8 cellular contexts compared by ENCODE assay signal in the genomic region with DNA sequence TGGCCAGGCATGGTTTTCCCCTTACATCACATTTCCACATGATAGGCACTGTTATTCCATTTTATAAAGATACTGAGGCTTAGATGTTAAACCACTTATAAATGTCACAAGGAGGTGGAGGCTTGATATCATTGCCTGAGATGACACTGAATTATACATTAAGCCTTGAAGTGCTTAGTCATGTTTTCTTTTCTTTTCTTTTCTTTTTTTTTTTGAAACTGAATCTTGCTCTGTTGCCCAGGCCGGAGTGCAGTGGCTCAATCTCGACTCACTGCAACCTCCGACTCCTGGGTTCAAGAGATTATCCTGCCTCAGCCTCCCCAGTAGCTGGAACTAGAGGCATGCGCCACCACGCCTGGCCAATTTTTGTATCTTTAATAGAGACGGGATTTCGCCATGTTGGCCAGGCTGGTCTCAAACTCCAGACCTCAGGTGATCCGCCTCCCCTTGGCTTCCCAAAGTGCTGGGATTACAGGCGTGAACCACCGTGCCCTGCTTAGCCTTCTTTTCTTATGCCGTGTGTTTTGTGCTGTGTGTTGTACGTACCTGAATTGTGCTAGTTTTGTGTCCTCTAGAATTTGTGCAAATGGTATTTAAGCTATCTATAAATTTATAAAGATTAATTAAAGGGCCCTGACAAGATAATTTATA. TPM values are rescaled to one million over a fixed set of nuclear protein-coding genes. Genes with fewer than 3 reads are reported as not detected.
DNase-seq lines count a peak whose midpoint lies in the region; ATAC-seq and TF ChIP-seq lines count a peak whose summit lies in the region.

No MANE protein-coding gene starts in this region.

- DNase-seq in CD8-positive, alpha-beta memory T cell: no peak
- DNase-seq in endodermal cell (no peak), osteoblast (ENCODE audit: insufficient read length, low spot score, missing footprints) (no peak), GM19240 (ENCODE audit: insufficient read length, low spot score) (no peak)

- TF ChIP-seq CTCF in OCI-LY3 (IDR thresholded peaks at IDR 0.05; ENCODE audit: low read depth, low read length): no peak
- no peak for TF ChIP-seq CTCF in endodermal cell (conservative IDR thresholded peaks at IDR 0.05)
- TF ChIP-seq CTCF in osteoblast (IDR thresholded peaks at IDR 0.05; ENCODE audit: extremely low read depth, low read depth, low read length): no peak

- H3K27ac Mint-ChIP-seq in CD8-positive, alpha-beta memory T cell: peak overlapping the region; percentile 93 to 100 (median 99)
- peak overlapping the region; percentile 93 for H3K27ac Mint-ChIP-seq in endodermal cell

- H3K4me3 ChIP-seq in CD8-positive, alpha-beta memory T cell (ENCODE audit: low read length): peak overlapping the region; percentile 94
- H3K4me3 ChIP-seq in OCI-LY3 (ENCODE audit: low read length): peak overlapping the region; percentile 96
- peak overlapping the region; percentile 99 for H3K4me3 ChIP-seq in endodermal cell (ENCODE audit: low read length)
- peak overlapping the region; percentile 98 for H3K4me3 ChIP-seq in osteoblast (ENCODE audit: insufficient read depth, low read length)

- H3K79me2 ChIP-seq in OCI-LY3 (ENCODE audit: low read length): peaks cover 62% of the 10 kb centered on the region
- peaks cover 51% of the 10 kb centered on the region for H3K79me2 ChIP-seq in osteoblast (ENCODE audit: insufficient read depth, low read length)

- H3K36me3 Mint-ChIP-seq in CD8-positive, alpha-beta memory T cell: peaks cover 0 to 34% (median 5%) of the 10 kb centered on the region in 3 donors
- H3K36me3 Mint-ChIP-seq in endodermal cell (ENCODE audit: low read depth): peaks cover 23% of the 10 kb centered on the region

- H4K20me1 ChIP-seq in OCI-LY3 (ENCODE audit: insufficient read depth, low read length) (no peaks in the 10 kb centered on the region), osteoblast (ENCODE audit: insufficient read depth, low read length) (peaks cover 16% of the 10 kb centered on the region)

- H2AFZ ChIP-seq in OCI-LY3 (ENCODE audit: low read depth, low read length) (no peak overlapping the region), osteoblast (ENCODE audit: low read length) (peak overlapping the region; percentile 82)

- WGBS in endodermal cell (ENCODE audit: insufficient coverage in 1 of 2, insufficient read length in 1 of 2), 2 experiments: 95 to 98% methylated on average over 9 to 10 of the region's 12 CpGs

- H3K4me2 ChIP-seq in OCI-LY3 (ENCODE audit: low read length) (peak overlapping the region; percentile 81), osteoblast (ENCODE audit: insufficient read depth, low read length) (peak overlapping the region; percentile 98)

- H3K4me1 Mint-ChIP-seq in CD8-positive, alpha-beta memory T cell: peaks cover 27 to 40% (median 38%) of the 10 kb centered on the region in 3 donors
- peaks cover 7% of the 10 kb centered on the region for H3K4me1 Mint-ChIP-seq in endodermal cell

- no peaks in the 10 kb centered on the region for H3K27me3 ChIP-seq in CD8-positive, alpha-beta memory T cell (ENCODE audit: insufficient read depth, low read length, poor library complexity, severe bottlenecking)
- no peaks in the 10 kb centered on the region for H3K27me3 ChIP-seq in OCI-LY3 (ENCODE audit: low read depth, low read length)
- no peaks in the 10 kb centered on the region for H3K27me3 ChIP-seq in endodermal cell (ENCODE audit: control insufficient read depth, insufficient read depth, low read length, poor library complexity, severe bottlenecking)
- H3K27me3 ChIP-seq in osteoblast (ENCODE audit: insufficient read depth, low read length): no peaks in the 10 kb centered on the region

- H3K9me3 ChIP-seq in CD8-positive, alpha-beta memory T cell (ENCODE audit: low read length): no peaks in the 10 kb centered on the region
- H3K9me3 ChIP-seq in OCI-LY3 (ENCODE audit: insufficient read depth, low read length) (no peaks in the 10 kb centered on the region), endodermal cell (ENCODE audit: control insufficient read depth, low read length) (no peaks in the 10 kb centered on the region), osteoblast (ENCODE audit: low read depth, low read length) (no peaks in the 10 kb centered on the region)

- no peak for ATAC-seq in HG03460 (IDR thresholded peaks at IDR 0.05; ENCODE audit: unreplicated experiment)
- ATAC-seq in HG02973 (IDR thresholded peaks at IDR 0.05; ENCODE audit: unreplicated experiment): no peak
- no peak for ATAC-seq in GM18511 (IDR thresholded peaks at IDR 0.05; ENCODE audit: unreplicated experiment)

- POLR2A ChIA-PET in CD8-positive, alpha-beta memory T cell (lab: Charles Lee): no interaction called here

- peaks cover 0 to 3% of the 10 kb centered on the region in 2 donors for H3K27me3 Mint-ChIP-seq in CD8-positive, alpha-beta memory T cell
- H3K27me3 Mint-ChIP-seq in endodermal cell (ENCODE audit: insufficient read depth): no peaks in the 10 kb centered on the region

- H3K9ac ChIP-seq in OCI-LY3 (ENCODE audit: low read length): peak overlapping the region; percentile 92
- H3K9ac ChIP-seq in endodermal cell (ENCODE audit: extremely low read depth, low read length, poor library complexity, severe bottlenecking): peak overlapping the region; percentile 88

- CTCF ChIA-PET in CD8-positive, alpha-beta memory T cell (lab: Charles Lee): interaction anchor here (1.6 to 2.0 kb wide), 2 partner anchors 8 to 24 kb away, joined by 4 to 8 read pairs; no protein-coding TSS in a partner anchor

- peak overlapping the region; percentile 98 for H3K27ac ChIP-seq in CD8-positive, alpha-beta memory T cell (ENCODE audit: low read depth, low read length)
- H3K27ac ChIP-seq in OCI-LY3 (ENCODE audit: low read length) (no peak overlapping the region), endodermal cell (ENCODE audit: low read depth, low read length) (no peak overlapping the region), osteoblast (ENCODE audit: low read depth, low read length) (peak overlapping the region; percentile 100)

- peak overlapping the region; percentile 91 to 100 (median 98) for H3K4me3 Mint-ChIP-seq in CD8-positive, alpha-beta memory T cell
- H3K4me3 Mint-ChIP-seq in endodermal cell: peak overlapping the region; percentile 90

- H3K36me3 ChIP-seq in CD8-positive, alpha-beta memory T cell (ENCODE audit: insufficient read depth, low read length): peaks cover 5% of the 10 kb centered on the region
- H3K36me3 ChIP-seq in OCI-LY3 (replicated peaks; ENCODE audit: low read depth, low read length): peaks cover 9% of the 10 kb centered on the region
- H3K36me3 ChIP-seq in endodermal cell (ENCODE audit: control insufficient read depth, insufficient read depth, low read length): peaks cover 10% of the 10 kb centered on the region
- H3K36me3 ChIP-seq in osteoblast (ENCODE audit: insufficient read depth, low read length): peaks cover 6% of the 10 kb centered on the region

- peaks cover 23% of the 10 kb centered on the region for H3K4me1 ChIP-seq in CD8-positive, alpha-beta memory T cell (ENCODE audit: insufficient read depth, low read length)
- peaks cover 14% of the 10 kb centered on the region for H3K4me1 ChIP-seq in OCI-LY3 (ENCODE audit: low read length)
- H3K4me1 ChIP-seq in endodermal cell (ENCODE audit: control insufficient read depth, insufficient read depth, low read length): no peaks in the 10 kb centered on the region
- H3K4me1 ChIP-seq in osteoblast (ENCODE audit: insufficient read depth, low read length): peaks cover 18% of the 10 kb centered on the region

- H3K9me3 Mint-ChIP-seq in CD8-positive, alpha-beta memory T cell: peaks cover 0 to 2% (median 0%) of the 10 kb centered on the region in 5 donors
- H3K9me3 Mint-ChIP-seq in endodermal cell: no peaks in the 10 kb centered on the region

RNA-seq across cellular contexts. Expression of a gene that starts 1.2 kb away (rescaled TPM):
- 100 to 1,000 TPM; 104 to 108 TPM for total RNA-seq in CD8-positive, alpha-beta memory T cell
- polyA plus RNA-seq in CD8-positive, alpha-beta memory T cell: 51.1 TPM
- total RNA-seq in endodermal cell: 10 to 100 TPM; 37.4 to 38.5 TPM
- 33.2 TPM for polyA plus RNA-seq in endodermal cell (2013, experiment 1 of 2)
- polyA plus RNA-seq in endodermal cell (2013, experiment 2 of 2): 35.2 TPM
- 30.0 and 30.9 TPM in 2 replicates for total RNA-seq in osteoblast

RNA-seq across cellular contexts. Expression of a gene that starts 10.5 kb away (rescaled TPM):
- total RNA-seq in CD8-positive, alpha-beta memory T cell: 10 to 100 TPM; 92.0 to 96.3 TPM
- 129 TPM for polyA plus RNA-seq in CD8-positive, alpha-beta memory T cell
- total RNA-seq in endodermal cell (10 to 100 TPM; 32.5 to 37.5 TPM), osteoblast (9.7 and 17.7 TPM in 2 replicates)
- 17.2 TPM for polyA plus RNA-seq in endodermal cell (2013, experiment 1 of 2)
- polyA plus RNA-seq in endodermal cell (2013, experiment 2 of 2): 18.4 TPM

RNA-seq across cellular contexts. Expression of a gene that starts 47.6 kb away (rescaled TPM):
- total RNA-seq in CD8-positive, alpha-beta memory T cell: 10 to 100 TPM; 63.8 to 65.8 TPM
- polyA plus RNA-seq in CD8-positive, alpha-beta memory T cell: 75.4 TPM
- total RNA-seq in endodermal cell (10 to 100 TPM; 56.9 to 75.2 TPM), osteoblast (71.0 and 90.5 TPM in 2 replicates)
- 20.8 TPM for polyA plus RNA-seq in endodermal cell (2013, experiment 1 of 2)
- 22.4 TPM for polyA plus RNA-seq in endodermal cell (2013, experiment 2 of 2)

RNA-seq across cellular contexts. Expression of a gene that starts 49.4 kb away (rescaled TPM):
- total RNA-seq in CD8-positive, alpha-beta memory T cell: 10 to 100 TPM; 87.5 to 95.2 TPM
- polyA plus RNA-seq in CD8-positive, alpha-beta memory T cell: 178 TPM
- total RNA-seq in endodermal cell (10 to 100 TPM; 26.3 to 27.7 TPM), osteoblast (39.4 and 44.5 TPM in 2 replicates)
- polyA plus RNA-seq in endodermal cell (2013, experiment 1 of 2): 19.0 TPM
- 18.3 TPM for polyA plus RNA-seq in endodermal cell (2013, experiment 2 of 2)

RNA-seq across cellular contexts. Expression of a gene that starts 55.2 kb away (rescaled TPM):
- total RNA-seq in CD8-positive, alpha-beta memory T cell: under 1 TPM in 1 of 2 experiments, not detected in 1; 0.31 TPM
- not detected for polyA plus RNA-seq in CD8-positive, alpha-beta memory T cell
- 10 to 100 TPM; 10.4 to 12.1 TPM for total RNA-seq in endodermal cell
- 11.5 TPM for polyA plus RNA-seq in endodermal cell (2013, experiment 1 of 2)
- 11.6 TPM for polyA plus RNA-seq in endodermal cell (2013, experiment 2 of 2)
- total RNA-seq in osteoblast: 202 and 217 TPM in 2 replicates

Comparison
In these comparisons a context has a peak if more than half of its experiments do, and no peak if none do; other contexts are left out.
1. H3K27ac ChIP-seq: peak in CD8-positive, alpha-beta memory T cell (single experiment) and osteoblast (single experiment); none in OCI-LY3 (single experiment) and endodermal cell (single experiment).
2. Peak in every context shown above with its lines, with median percentiles within 50 percentile points of each other: H3K4me3 ChIP-seq.